ENCODE assay signal across 23 cellular contexts in genomic region chr18:4119127-4119648, GRCh38.
"Had no signal": no experiment of that assay in that cellular context is flagged by ENCODE, and none has a peak within 500 bp of the region (broad histone marks: within the 10 kb centered on the region; RNA-seq: fewer than 3 reads in every experiment).

No MANE protein-coding gene starts in this region.

- H3K79me2 ChIP-seq: hepatocyte had no signal

- H3K27ac Mint-ChIP-seq: activated CD4-positive, alpha-beta T cell treated with anti-CD3 and anti-CD28 coated beads, Interleukin-2, amount 10 ng/mL, durations not matched to agents 7 days and 5 days; activated CD8-positive, alpha-beta T cell treated with anti-CD3 and anti-CD28 coated beads, Interleukin-2, amount 10 ng/mL, durations not matched to agents 7 days and 5 days; activated naive CD8-positive, alpha-beta T cell; activated T-helper 1 cell treated with anti-CD3 and anti-CD28 coated beads, Interleukin-12 subunit alpha, Interleukin-12 subunit beta, Interleukin-2, Interleukin-4 antibody, amounts not matched to agents 30 ng/mL and 10 ng/mL and 1 ng/mL, durations not matched to agents 14 hours and 24 hours and 36 hours; mesothelial cell of epicardium; naive thymus-derived CD8-positive, alpha-beta T cell had no signal

- H3K27me3 Mint-ChIP-seq: activated CD4-positive, alpha-beta T cell treated with anti-CD3 and anti-CD28 coated beads, Interleukin-2, amount 10 ng/mL, durations not matched to agents 7 days and 5 days; central memory CD8-positive, alpha-beta T cell had no signal

- H3K4me3 Mint-ChIP-seq: activated CD4-positive, alpha-beta T cell treated with anti-CD3 and anti-CD28 coated beads, Interleukin-2, amount 10 ng/mL, durations not matched to agents 7 days and 5 days; activated CD8-positive, alpha-beta T cell treated with anti-CD3 and anti-CD28 coated beads, Interleukin-2, amount 10 ng/mL, durations not matched to agents 7 days and 5 days; activated naive CD8-positive, alpha-beta T cell; activated T-helper 1 cell treated with anti-CD3 and anti-CD28 coated beads, Interleukin-12 subunit alpha, Interleukin-12 subunit beta, Interleukin-2, Interleukin-4 antibody, amounts not matched to agents 30 ng/mL and 10 ng/mL and 1 ng/mL, durations not matched to agents 14 hours and 24 hours and 36 hours; central memory CD8-positive, alpha-beta T cell; mesothelial cell of epicardium; naive thymus-derived CD8-positive, alpha-beta T cell had no signal

- H3K4me1 Mint-ChIP-seq: activated CD4-positive, alpha-beta T cell treated with anti-CD3 and anti-CD28 coated beads, Interleukin-2, amount 10 ng/mL, durations not matched to agents 7 days and 5 days; central memory CD8-positive, alpha-beta T cell; mesothelial cell of epicardium; naive thymus-derived CD8-positive, alpha-beta T cell had no signal

- ATAC-seq: activated CD8-positive, alpha-beta T cell treated with anti-CD3 and anti-CD28 coated beads, Interleukin-2, amount 10 ng/mL, durations not matched to agents 7 days and 5 days; esophagus mucosa; naive thymus-derived CD8-positive, alpha-beta T cell had no signal

- H3K9me3 Mint-ChIP-seq: activated CD4-positive, alpha-beta T cell treated with anti-CD3 and anti-CD28 coated beads, Interleukin-2, amount 10 ng/mL, durations not matched to agents 7 days and 5 days; activated T-helper 1 cell treated with anti-CD3 and anti-CD28 coated beads, Interleukin-12 subunit alpha, Interleukin-12 subunit beta, Interleukin-2, Interleukin-4 antibody, amounts not matched to agents 30 ng/mL and 10 ng/mL and 1 ng/mL, durations not matched to agents 14 hours and 24 hours and 36 hours; central memory CD8-positive, alpha-beta T cell had no signal

- DNase-seq: activated CD4-positive, alpha-beta T cell treated with anti-CD3 and anti-CD28 coated beads, Interleukin-2, amount 10 ng/mL, durations not matched to agents 7 days and 5 days; activated CD4-positive, CD25-positive, alpha-beta regulatory T cell treated with anti-CD3 and anti-CD28 coated beads, Interleukin-2, amount 50 U/mL, for 72 hours; activated CD8-positive, alpha-beta T cell treated with anti-CD3 and anti-CD28 coated beads, Interleukin-2, amount 10 ng/mL, durations not matched to agents 7 days and 5 days; activated naive CD4-positive, alpha-beta T cell; adrenal gland; effector memory CD4-positive, alpha-beta T cell; foreskin melanocyte; left ventricle myocardium inferior; naive thymus-derived CD8-positive, alpha-beta T cell; spleen; stimulated activated CD4-positive, alpha-beta T cell treated with anti-CD3 and anti-CD28 coated beads, Interleukin-4, amount 100 ng/mL, for 1 hour; stimulated activated naive CD4-positive, alpha-beta T cell; testis; trophoblast cell; uterus had no signal

- H2AFZ ChIP-seq: hepatocyte had no signal

- H3K36me3 ChIP-seq: adrenal gland, breast epithelium, left ventricle myocardium inferior, prostate gland, spleen, uterus had no signal

- H3K36me3 Mint-ChIP-seq: activated naive CD8-positive, alpha-beta T cell; naive thymus-derived CD8-positive, alpha-beta T cell had no signal

- H3K27me3 ChIP-seq: adrenal gland, breast epithelium, hepatocyte, testis, uterus had no signal

- H3K27ac ChIP-seq: adrenal gland, breast epithelium, hepatocyte, left ventricle myocardium inferior, prostate gland, spleen, testis, uterus had no signal

- H3K9me3 ChIP-seq: adrenal gland, breast epithelium, prostate gland, testis, uterus had no signal

- H3K4me2 ChIP-seq: hepatocyte had no signal

- H3K4me3 ChIP-seq: adrenal gland, breast epithelium, hepatocyte, left ventricle myocardium inferior, prostate gland, spleen, testis, uterus had no signal

- H3K4me1 ChIP-seq: adrenal gland, breast epithelium, left ventricle myocardium inferior, prostate gland, spleen, testis, uterus had no signal
